1 cellular context compared by ENCODE assay signal in the genomic region with DNA sequence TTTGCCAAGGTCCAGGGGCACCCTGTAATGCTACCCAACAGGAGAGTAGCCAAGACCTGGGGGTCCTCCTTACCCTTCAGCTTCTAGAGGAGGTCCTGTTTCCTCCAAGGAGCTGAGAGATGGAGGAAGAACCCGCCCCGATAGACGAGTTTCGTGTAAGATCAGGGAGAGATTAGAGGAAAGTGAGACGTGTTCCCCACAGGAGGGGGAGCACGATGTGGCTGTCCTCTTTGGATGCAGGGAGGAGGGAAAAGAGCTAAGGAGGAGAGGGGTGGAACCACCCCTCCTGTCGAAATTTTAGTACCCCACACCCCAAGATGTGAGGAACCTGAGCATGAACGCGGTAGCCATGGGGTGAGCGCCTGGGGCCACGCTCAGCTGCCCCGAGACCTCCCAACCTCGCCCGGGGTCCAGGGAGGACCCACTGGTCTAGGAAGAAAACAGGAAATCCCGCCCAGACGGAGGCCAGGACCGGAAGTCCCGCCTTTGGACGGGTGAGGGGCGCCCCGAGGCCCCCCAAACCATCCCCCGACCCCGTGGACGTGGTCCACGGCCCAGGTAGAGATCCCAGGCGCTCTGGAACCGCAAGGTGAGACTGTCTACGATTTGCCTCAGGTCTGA.
TF ChIP-seq lines count a peak whose summit lies in the region.

No MANE protein-coding gene starts in this region.

TF ChIP-seq in WTC11, 78 proteins besides CTCF, POLR2A, EP300 and RAD21 (continued from another document and continues in another):
- TF ChIP-seq, protein P1, sequence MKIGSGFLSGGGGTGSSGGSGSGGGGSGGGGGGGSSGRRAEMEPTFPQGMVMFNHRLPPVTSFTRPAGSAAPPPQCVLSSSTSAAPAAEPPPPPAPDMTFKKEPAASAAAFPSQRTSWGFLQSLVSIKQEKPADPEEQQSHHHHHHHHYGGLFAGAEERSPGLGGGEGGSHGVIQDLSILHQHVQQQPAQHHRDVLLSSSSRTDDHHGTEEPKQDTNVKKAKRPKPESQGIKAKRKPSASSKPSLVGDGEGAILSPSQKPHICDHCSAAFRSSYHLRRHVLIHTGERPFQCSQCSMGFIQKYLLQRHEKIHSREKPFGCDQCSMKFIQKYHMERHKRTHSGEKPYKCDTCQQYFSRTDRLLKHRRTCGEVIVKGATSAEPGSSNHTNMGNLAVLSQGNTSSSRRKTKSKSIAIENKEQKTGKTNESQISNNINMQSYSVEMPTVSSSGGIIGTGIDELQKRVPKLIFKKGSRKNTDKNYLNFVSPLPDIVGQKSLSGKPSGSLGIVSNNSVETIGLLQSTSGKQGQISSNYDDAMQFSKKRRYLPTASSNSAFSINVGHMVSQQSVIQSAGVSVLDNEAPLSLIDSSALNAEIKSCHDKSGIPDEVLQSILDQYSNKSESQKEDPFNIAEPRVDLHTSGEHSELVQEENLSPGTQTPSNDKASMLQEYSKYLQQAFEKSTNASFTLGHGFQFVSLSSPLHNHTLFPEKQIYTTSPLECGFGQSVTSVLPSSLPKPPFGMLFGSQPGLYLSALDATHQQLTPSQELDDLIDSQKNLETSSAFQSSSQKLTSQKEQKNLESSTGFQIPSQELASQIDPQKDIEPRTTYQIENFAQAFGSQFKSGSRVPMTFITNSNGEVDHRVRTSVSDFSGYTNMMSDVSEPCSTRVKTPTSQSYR (CRISPR knock-in tag; IDR thresholded peaks at IDR 0.05): no peak
- TF ChIP-seq FOXP1 (CRISPR knock-in tag; IDR thresholded peaks at IDR 0.05; ENCODE audit: borderline replicate concordance) (no peak; the same call in 1 of the 2 replicates), CREM (CRISPR knock-in tag; IDR thresholded peaks at IDR 0.05) (no peak), RELA (CRISPR knock-in tag; IDR thresholded peaks at IDR 0.05; ENCODE audit: borderline replicate concordance) (no peak), NFE2L1 (CRISPR knock-in tag; IDR thresholded peaks at IDR 0.05) (0 out of 2 replicates have a peak, but pooled peaks have one; percentile 22), GRHL2 (CRISPR knock-in tag; IDR thresholded peaks at IDR 0.05; ENCODE audit: insufficient replicate concordance, severe bottlenecking) (no peak), SMAD3 (CRISPR knock-in tag; IDR thresholded peaks at IDR 0.05; ENCODE audit: borderline replicate concordance) (no peak), TCF7 (CRISPR knock-in tag; IDR thresholded peaks at IDR 0.05; ENCODE audit: low read depth) (peak; percentile 50; the same call in 1 of the 2 replicates), NR3C1 (CRISPR knock-in tag; conservative IDR thresholded peaks at IDR 0.05; ENCODE audit: low read depth) (no peak), ZNF232 (CRISPR knock-in tag; IDR thresholded peaks at IDR 0.05) (no peak; the same call in 1 of the 2 replicates), JAZF1 (CRISPR knock-in tag; IDR thresholded peaks at IDR 0.05) (no peak), SP1 (CRISPR knock-in tag; conservative IDR thresholded peaks at IDR 0.05) (no peak), ZBTB21 (CRISPR knock-in tag; IDR thresholded peaks at IDR 0.05; ENCODE audit: borderline replicate concordance) (no peak), RORB (CRISPR knock-in tag; IDR thresholded peaks at IDR 0.05) (no peak), NR2C2 (CRISPR knock-in tag; IDR thresholded peaks at IDR 0.05) (no peak), KAT7 (CRISPR knock-in tag; IDR thresholded peaks at IDR 0.05; ENCODE audit: borderline replicate concordance) (no peak), MXD4 (CRISPR knock-in tag; IDR thresholded peaks at IDR 0.05; ENCODE audit: borderline replicate concordance) (no peak), SOX15 (CRISPR knock-in tag; IDR thresholded peaks at IDR 0.05) (no peak), OVOL2 (CRISPR knock-in tag; IDR thresholded peaks at IDR 0.05; ENCODE audit: borderline replicate concordance) (no peak), ZNF121 (CRISPR knock-in tag; IDR thresholded peaks at IDR 0.05) (0 out of 2 replicates have a peak, but pooled peaks have one; percentile 27), SMAD4 (CRISPR knock-in tag; IDR thresholded peaks at IDR 0.05) (no peak), ESRRA (CRISPR knock-in tag; IDR thresholded peaks at IDR 0.05; ENCODE audit: borderline replicate concordance) (no peak), MYBL2 (CRISPR knock-in tag; IDR thresholded peaks at IDR 0.05) (no peak), ZNF263 (CRISPR knock-in tag; IDR thresholded peaks at IDR 0.05; ENCODE audit: low read depth) (peak; percentile 83)
- TF ChIP-seq, protein P2, sequence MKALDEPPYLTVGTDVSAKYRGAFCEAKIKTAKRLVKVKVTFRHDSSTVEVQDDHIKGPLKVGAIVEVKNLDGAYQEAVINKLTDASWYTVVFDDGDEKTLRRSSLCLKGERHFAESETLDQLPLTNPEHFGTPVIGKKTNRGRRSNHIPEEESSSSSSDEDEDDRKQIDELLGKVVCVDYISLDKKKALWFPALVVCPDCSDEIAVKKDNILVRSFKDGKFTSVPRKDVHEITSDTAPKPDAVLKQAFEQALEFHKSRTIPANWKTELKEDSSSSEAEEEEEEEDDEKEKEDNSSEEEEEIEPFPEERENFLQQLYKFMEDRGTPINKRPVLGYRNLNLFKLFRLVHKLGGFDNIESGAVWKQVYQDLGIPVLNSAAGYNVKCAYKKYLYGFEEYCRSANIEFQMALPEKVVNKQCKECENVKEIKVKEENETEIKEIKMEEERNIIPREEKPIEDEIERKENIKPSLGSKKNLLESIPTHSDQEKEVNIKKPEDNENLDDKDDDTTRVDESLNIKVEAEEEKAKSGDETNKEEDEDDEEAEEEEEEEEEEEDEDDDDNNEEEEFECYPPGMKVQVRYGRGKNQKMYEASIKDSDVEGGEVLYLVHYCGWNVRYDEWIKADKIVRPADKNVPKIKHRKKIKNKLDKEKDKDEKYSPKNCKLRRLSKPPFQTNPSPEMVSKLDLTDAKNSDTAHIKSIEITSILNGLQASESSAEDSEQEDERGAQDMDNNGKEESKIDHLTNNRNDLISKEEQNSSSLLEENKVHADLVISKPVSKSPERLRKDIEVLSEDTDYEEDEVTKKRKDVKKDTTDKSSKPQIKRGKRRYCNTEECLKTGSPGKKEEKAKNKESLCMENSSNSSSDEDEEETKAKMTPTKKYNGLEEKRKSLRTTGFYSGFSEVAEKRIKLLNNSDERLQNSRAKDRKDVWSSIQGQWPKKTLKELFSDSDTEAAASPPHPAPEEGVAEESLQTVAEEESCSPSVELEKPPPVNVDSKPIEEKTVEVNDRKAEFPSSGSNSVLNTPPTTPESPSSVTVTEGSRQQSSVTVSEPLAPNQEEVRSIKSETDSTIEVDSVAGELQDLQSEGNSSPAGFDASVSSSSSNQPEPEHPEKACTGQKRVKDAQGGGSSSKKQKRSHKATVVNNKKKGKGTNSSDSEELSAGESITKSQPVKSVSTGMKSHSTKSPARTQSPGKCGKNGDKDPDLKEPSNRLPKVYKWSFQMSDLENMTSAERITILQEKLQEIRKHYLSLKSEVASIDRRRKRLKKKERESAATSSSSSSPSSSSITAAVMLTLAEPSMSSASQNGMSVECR (CRISPR knock-in tag; IDR thresholded peaks at IDR 0.05; ENCODE audit: borderline replicate concordance): no peak
- TF ChIP-seq, protein P3, sequence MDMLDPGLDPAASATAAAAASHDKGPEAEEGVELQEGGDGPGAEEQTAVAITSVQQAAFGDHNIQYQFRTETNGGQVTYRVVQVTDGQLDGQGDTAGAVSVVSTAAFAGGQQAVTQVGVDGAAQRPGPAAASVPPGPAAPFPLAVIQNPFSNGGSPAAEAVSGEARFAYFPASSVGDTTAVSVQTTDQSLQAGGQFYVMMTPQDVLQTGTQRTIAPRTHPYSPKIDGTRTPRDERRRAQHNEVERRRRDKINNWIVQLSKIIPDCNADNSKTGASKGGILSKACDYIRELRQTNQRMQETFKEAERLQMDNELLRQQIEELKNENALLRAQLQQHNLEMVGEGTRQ (CRISPR knock-in tag; IDR thresholded peaks at IDR 0.05): no peak
- TF ChIP-seq, protein P4, sequence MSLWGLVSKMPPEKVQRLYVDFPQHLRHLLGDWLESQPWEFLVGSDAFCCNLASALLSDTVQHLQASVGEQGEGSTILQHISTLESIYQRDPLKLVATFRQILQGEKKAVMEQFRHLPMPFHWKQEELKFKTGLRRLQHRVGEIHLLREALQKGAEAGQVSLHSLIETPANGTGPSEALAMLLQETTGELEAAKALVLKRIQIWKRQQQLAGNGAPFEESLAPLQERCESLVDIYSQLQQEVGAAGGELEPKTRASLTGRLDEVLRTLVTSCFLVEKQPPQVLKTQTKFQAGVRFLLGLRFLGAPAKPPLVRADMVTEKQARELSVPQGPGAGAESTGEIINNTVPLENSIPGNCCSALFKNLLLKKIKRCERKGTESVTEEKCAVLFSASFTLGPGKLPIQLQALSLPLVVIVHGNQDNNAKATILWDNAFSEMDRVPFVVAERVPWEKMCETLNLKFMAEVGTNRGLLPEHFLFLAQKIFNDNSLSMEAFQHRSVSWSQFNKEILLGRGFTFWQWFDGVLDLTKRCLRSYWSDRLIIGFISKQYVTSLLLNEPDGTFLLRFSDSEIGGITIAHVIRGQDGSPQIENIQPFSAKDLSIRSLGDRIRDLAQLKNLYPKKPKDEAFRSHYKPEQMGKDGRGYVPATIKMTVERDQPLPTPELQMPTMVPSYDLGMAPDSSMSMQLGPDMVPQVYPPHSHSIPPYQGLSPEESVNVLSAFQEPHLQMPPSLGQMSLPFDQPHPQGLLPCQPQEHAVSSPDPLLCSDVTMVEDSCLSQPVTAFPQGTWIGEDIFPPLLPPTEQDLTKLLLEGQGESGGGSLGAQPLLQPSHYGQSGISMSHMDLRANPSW (CRISPR knock-in tag; conservative IDR thresholded peaks at IDR 0.05; ENCODE audit: low read depth): no peak
- TF ChIP-seq, protein P5, sequence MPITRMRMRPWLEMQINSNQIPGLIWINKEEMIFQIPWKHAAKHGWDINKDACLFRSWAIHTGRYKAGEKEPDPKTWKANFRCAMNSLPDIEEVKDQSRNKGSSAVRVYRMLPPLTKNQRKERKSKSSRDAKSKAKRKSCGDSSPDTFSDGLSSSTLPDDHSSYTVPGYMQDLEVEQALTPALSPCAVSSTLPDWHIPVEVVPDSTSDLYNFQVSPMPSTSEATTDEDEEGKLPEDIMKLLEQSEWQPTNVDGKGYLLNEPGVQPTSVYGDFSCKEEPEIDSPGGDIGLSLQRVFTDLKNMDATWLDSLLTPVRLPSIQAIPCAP (CRISPR knock-in tag; IDR thresholded peaks at IDR 0.05): no peak
- TF ChIP-seq, protein P6, sequence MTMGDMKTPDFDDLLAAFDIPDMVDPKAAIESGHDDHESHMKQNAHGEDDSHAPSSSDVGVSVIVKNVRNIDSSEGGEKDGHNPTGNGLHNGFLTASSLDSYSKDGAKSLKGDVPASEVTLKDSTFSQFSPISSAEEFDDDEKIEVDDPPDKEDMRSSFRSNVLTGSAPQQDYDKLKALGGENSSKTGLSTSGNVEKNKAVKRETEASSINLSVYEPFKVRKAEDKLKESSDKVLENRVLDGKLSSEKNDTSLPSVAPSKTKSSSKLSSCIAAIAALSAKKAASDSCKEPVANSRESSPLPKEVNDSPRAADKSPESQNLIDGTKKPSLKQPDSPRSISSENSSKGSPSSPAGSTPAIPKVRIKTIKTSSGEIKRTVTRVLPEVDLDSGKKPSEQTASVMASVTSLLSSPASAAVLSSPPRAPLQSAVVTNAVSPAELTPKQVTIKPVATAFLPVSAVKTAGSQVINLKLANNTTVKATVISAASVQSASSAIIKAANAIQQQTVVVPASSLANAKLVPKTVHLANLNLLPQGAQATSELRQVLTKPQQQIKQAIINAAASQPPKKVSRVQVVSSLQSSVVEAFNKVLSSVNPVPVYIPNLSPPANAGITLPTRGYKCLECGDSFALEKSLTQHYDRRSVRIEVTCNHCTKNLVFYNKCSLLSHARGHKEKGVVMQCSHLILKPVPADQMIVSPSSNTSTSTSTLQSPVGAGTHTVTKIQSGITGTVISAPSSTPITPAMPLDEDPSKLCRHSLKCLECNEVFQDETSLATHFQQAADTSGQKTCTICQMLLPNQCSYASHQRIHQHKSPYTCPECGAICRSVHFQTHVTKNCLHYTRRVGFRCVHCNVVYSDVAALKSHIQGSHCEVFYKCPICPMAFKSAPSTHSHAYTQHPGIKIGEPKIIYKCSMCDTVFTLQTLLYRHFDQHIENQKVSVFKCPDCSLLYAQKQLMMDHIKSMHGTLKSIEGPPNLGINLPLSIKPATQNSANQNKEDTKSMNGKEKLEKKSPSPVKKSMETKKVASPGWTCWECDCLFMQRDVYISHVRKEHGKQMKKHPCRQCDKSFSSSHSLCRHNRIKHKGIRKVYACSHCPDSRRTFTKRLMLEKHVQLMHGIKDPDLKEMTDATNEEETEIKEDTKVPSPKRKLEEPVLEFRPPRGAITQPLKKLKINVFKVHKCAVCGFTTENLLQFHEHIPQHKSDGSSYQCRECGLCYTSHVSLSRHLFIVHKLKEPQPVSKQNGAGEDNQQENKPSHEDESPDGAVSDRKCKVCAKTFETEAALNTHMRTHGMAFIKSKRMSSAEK (CRISPR knock-in tag; IDR thresholded peaks at IDR 0.05; ENCODE audit: borderline replicate concordance): no peak
- TF ChIP-seq, protein P7, sequence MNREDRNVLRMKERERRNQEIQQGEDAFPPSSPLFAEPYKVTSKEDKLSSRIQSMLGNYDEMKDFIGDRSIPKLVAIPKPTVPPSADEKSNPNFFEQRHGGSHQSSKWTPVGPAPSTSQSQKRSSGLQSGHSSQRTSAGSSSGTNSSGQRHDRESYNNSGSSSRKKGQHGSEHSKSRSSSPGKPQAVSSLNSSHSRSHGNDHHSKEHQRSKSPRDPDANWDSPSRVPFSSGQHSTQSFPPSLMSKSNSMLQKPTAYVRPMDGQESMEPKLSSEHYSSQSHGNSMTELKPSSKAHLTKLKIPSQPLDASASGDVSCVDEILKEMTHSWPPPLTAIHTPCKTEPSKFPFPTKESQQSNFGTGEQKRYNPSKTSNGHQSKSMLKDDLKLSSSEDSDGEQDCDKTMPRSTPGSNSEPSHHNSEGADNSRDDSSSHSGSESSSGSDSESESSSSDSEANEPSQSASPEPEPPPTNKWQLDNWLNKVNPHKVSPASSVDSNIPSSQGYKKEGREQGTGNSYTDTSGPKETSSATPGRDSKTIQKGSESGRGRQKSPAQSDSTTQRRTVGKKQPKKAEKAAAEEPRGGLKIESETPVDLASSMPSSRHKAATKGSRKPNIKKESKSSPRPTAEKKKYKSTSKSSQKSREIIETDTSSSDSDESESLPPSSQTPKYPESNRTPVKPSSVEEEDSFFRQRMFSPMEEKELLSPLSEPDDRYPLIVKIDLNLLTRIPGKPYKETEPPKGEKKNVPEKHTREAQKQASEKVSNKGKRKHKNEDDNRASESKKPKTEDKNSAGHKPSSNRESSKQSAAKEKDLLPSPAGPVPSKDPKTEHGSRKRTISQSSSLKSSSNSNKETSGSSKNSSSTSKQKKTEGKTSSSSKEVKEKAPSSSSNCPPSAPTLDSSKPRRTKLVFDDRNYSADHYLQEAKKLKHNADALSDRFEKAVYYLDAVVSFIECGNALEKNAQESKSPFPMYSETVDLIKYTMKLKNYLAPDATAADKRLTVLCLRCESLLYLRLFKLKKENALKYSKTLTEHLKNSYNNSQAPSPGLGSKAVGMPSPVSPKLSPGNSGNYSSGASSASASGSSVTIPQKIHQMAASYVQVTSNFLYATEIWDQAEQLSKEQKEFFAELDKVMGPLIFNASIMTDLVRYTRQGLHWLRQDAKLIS (CRISPR knock-in tag; IDR thresholded peaks at IDR 0.05; ENCODE audit: borderline replicate concordance): no peak
- TF ChIP-seq, protein P8, sequence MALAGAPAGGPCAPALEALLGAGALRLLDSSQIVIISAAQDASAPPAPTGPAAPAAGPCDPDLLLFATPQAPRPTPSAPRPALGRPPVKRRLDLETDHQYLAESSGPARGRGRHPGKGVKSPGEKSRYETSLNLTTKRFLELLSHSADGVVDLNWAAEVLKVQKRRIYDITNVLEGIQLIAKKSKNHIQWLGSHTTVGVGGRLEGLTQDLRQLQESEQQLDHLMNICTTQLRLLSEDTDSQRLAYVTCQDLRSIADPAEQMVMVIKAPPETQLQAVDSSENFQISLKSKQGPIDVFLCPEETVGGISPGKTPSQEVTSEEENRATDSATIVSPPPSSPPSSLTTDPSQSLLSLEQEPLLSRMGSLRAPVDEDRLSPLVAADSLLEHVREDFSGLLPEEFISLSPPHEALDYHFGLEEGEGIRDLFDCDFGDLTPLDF (CRISPR knock-in tag; IDR thresholded peaks at IDR 0.05): no peak
